ENCODE assay signal across 1 cellular context in the genomic region with DNA sequence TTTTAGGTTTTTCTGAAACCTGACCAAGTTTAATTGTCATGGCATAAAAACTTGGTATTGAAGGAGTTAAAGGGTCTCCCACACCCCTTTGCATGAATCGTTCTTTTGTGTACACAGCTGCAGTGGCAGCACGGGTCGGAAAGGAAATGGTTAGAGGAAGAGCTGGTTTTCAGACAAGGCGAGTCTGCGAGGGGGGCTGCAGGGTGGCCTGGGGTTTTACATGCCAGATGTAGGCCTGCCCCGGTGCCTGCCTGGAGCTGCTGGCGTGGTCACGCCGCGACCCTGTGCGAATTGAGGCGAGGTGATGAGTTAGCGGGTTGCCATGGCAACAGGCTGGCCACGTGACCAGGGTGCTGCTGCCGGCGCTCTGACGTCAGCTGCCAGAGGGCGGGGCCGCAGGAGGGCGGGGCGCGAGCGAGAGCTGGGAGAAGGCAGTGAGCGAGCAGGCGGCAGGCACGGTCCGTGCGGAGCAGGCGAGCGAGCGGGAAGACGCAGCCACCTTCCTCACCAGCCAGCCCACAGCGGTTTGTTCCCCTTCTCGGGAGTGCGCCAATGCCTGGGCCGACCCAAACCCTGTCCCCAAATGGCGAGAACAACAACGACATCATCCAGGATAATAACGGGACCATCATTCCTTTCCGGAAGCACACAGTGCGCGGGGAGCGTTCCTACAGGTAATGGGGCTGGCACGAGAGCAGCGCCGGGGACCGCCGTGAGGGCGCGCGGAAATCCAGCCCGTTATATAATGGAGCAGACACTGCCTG.
TF ChIP-seq lines count a peak whose summit lies in the region.

TSS of gene MAPRE2 (plus strand) at position 426 of the 764 bp plus-strand sequence. CDS start at position 553, 127 bp downstream.

TF ChIP-seq in HepG2, 621 proteins besides CTCF, POLR2A, EP300 and RAD21 (continued from another document and continues in another):
- TF ChIP-seq AHR (CRISPR knock-in tag; IDR thresholded peaks at IDR 0.05) (peak; percentile 54; the same call in 1 of the 2 replicates), NFKB2 (CRISPR knock-in tag; IDR thresholded peaks at IDR 0.05; ENCODE audit: borderline replicate concordance) (peak; percentile 60; the same call in 1 of the 2 replicates), FOXM1 (CRISPR knock-in tag; IDR thresholded peaks at IDR 0.05) (no peak), ZNF468 (CRISPR knock-in tag; IDR thresholded peaks at IDR 0.05) (no peak), ONECUT2 (CRISPR knock-in tag; IDR thresholded peaks at IDR 0.05) (no peak), ZNF280D (CRISPR knock-in tag; IDR thresholded peaks at IDR 0.05) (peak; percentile 91), DNMT1 (CRISPR knock-in tag; IDR thresholded peaks at IDR 0.05) (peak; percentile 96), MLLT10 (CRISPR knock-in tag; IDR thresholded peaks at IDR 0.05) (no peak), ZNF432 (CRISPR knock-in tag; IDR thresholded peaks at IDR 0.05; ENCODE audit: borderline replicate concordance) (no peak), ZNF101 (CRISPR knock-in tag; IDR thresholded peaks at IDR 0.05; ENCODE audit: borderline replicate concordance, low read depth) (no peak), GATAD2A (CRISPR knock-in tag; IDR thresholded peaks at IDR 0.05) (no peak; the same call in 1 of the 2 replicates), ZNF775 (CRISPR knock-in tag; IDR thresholded peaks at IDR 0.05; ENCODE audit: borderline replicate concordance) (no peak; the same call in 1 of the 2 replicates), SRSF1 (optimal IDR thresholded peaks at IDR 0.05; ENCODE audit: low read depth, low read length) (no peak), SMAD3 (CRISPR knock-in tag; IDR thresholded peaks at IDR 0.05) (no peak; the same call in 1 of the 2 replicates), NR2F1 (CRISPR knock-in tag; IDR thresholded peaks at IDR 0.05) (no peak), RFX5 (IDR thresholded peaks at IDR 0.05; ENCODE audit: low read depth, low read length) (peak; percentile 94), ASH2L (IDR thresholded peaks at IDR 0.05; ENCODE audit: insufficient read length, low read depth, low read length) (peak; percentile 90), ZBTB20 (CRISPR knock-in tag; IDR thresholded peaks at IDR 0.05; ENCODE audit: borderline replicate concordance, low read depth) (peak; percentile 76; the same call in 1 of the 2 replicates), ZC3H4 (CRISPR knock-in tag; IDR thresholded peaks at IDR 0.05; ENCODE audit: borderline replicate concordance) (no peak), ZNF883 (CRISPR knock-in tag; IDR thresholded peaks at IDR 0.05; ENCODE audit: not compliant biosample characterization) (peak; percentile 87), MIER2 (CRISPR knock-in tag; IDR thresholded peaks at IDR 0.05) (peak; percentile 23; the same call in 1 of the 2 replicates), TAF15 (IDR thresholded peaks at IDR 0.05; ENCODE audit: low read depth, low read length, poor library complexity, severe bottlenecking) (peak; percentile 41), ZNF33B (CRISPR knock-in tag; IDR thresholded peaks at IDR 0.05) (no peak), TMF1 (CRISPR knock-in tag; IDR thresholded peaks at IDR 0.05; ENCODE audit: low read depth) (peak; percentile 39; the same call in 1 of the 2 replicates), ZNF792 (CRISPR knock-in tag; IDR thresholded peaks at IDR 0.05) (peak; percentile 73), KLF6 (CRISPR knock-in tag; IDR thresholded peaks at IDR 0.05) (no peak), ZNF138 (CRISPR knock-in tag; IDR thresholded peaks at IDR 0.05; ENCODE audit: low read depth) (peak; percentile 62; the same call in 1 of the 2 replicates), STAG1 (CRISPR knock-in tag; IDR thresholded peaks at IDR 0.05) (peak; percentile 11; the same call in 1 of the 2 replicates), ZNF253 (CRISPR knock-in tag; IDR thresholded peaks at IDR 0.05; ENCODE audit: borderline replicate concordance) (no peak), ATF7-NPFF (CRISPR knock-in tag; IDR thresholded peaks at IDR 0.05; ENCODE audit: low read depth) (peak; percentile 76), ZNF33A (CRISPR knock-in tag; IDR thresholded peaks at IDR 0.05; ENCODE audit: borderline replicate concordance) (no peak), ZNF34 (CRISPR knock-in tag; IDR thresholded peaks at IDR 0.05; ENCODE audit: borderline replicate concordance) (no peak), FIP1L1 (IDR thresholded peaks at IDR 0.05; ENCODE audit: borderline replicate concordance, insufficient read depth, low read depth, low read length) (no peak), ZNF251 (CRISPR knock-in tag; IDR thresholded peaks at IDR 0.05) (no peak), ZBTB8A (CRISPR knock-in tag; IDR thresholded peaks at IDR 0.05; ENCODE audit: borderline replicate concordance, low read depth) (no peak), FOXJ3 (CRISPR knock-in tag; IDR thresholded peaks at IDR 0.05; ENCODE audit: borderline replicate concordance) (no peak), HNRNPK (IDR thresholded peaks at IDR 0.05; ENCODE audit: low read depth, low read length, poor library complexity, severe bottlenecking) (no peak), SNAI1 (CRISPR knock-in tag; IDR thresholded peaks at IDR 0.05; ENCODE audit: borderline replicate concordance) (no peak; the same call in 1 of the 2 replicates)
- TF ChIP-seq, protein P1, sequence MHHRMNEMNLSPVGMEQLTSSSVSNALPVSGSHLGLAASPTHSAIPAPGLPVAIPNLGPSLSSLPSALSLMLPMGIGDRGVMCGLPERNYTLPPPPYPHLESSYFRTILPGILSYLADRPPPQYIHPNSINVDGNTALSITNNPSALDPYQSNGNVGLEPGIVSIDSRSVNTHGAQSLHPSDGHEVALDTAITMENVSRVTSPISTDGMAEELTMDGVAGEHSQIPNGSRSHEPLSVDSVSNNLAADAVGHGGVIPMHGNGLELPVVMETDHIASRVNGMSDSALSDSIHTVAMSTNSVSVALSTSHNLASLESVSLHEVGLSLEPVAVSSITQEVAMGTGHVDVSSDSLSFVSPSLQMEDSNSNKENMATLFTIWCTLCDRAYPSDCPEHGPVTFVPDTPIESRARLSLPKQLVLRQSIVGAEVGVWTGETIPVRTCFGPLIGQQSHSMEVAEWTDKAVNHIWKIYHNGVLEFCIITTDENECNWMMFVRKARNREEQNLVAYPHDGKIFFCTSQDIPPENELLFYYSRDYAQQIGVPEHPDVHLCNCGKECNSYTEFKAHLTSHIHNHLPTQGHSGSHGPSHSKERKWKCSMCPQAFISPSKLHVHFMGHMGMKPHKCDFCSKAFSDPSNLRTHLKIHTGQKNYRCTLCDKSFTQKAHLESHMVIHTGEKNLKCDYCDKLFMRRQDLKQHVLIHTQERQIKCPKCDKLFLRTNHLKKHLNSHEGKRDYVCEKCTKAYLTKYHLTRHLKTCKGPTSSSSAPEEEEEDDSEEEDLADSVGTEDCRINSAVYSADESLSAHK (CRISPR knock-in tag; IDR thresholded peaks at IDR 0.05; ENCODE audit: borderline replicate concordance) = no peak
- TF ChIP-seq, protein P2, sequence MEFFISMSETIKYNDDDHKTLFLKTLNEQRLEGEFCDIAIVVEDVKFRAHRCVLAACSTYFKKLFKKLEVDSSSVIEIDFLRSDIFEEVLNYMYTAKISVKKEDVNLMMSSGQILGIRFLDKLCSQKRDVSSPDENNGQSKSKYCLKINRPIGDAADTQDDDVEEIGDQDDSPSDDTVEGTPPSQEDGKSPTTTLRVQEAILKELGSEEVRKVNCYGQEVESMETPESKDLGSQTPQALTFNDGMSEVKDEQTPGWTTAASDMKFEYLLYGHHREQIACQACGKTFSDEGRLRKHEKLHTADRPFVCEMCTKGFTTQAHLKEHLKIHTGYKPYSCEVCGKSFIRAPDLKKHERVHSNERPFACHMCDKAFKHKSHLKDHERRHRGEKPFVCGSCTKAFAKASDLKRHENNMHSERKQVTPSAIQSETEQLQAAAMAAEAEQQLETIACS (CRISPR knock-in tag; IDR thresholded peaks at IDR 0.05) = no peak
- TF ChIP-seq, protein P3, sequence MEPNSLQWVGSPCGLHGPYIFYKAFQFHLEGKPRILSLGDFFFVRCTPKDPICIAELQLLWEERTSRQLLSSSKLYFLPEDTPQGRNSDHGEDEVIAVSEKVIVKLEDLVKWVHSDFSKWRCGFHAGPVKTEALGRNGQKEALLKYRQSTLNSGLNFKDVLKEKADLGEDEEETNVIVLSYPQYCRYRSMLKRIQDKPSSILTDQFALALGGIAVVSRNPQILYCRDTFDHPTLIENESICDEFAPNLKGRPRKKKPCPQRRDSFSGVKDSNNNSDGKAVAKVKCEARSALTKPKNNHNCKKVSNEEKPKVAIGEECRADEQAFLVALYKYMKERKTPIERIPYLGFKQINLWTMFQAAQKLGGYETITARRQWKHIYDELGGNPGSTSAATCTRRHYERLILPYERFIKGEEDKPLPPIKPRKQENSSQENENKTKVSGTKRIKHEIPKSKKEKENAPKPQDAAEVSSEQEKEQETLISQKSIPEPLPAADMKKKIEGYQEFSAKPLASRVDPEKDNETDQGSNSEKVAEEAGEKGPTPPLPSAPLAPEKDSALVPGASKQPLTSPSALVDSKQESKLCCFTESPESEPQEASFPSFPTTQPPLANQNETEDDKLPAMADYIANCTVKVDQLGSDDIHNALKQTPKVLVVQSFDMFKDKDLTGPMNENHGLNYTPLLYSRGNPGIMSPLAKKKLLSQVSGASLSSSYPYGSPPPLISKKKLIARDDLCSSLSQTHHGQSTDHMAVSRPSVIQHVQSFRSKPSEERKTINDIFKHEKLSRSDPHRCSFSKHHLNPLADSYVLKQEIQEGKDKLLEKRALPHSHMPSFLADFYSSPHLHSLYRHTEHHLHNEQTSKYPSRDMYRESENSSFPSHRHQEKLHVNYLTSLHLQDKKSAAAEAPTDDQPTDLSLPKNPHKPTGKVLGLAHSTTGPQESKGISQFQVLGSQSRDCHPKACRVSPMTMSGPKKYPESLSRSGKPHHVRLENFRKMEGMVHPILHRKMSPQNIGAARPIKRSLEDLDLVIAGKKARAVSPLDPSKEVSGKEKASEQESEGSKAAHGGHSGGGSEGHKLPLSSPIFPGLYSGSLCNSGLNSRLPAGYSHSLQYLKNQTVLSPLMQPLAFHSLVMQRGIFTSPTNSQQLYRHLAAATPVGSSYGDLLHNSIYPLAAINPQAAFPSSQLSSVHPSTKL (CRISPR knock-in tag; IDR thresholded peaks at IDR 0.05) = peak; percentile 53; the same call in 1 of the 2 replicates
- TF ChIP-seq, protein P4, sequence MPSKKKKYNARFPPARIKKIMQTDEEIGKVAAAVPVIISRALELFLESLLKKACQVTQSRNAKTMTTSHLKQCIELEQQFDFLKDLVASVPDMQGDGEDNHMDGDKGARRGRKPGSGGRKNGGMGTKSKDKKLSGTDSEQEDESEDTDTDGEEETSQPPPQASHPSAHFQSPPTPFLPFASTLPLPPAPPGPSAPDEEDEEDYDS (CRISPR knock-in tag; IDR thresholded peaks at IDR 0.05) = peak; percentile 67
- TF ChIP-seq, protein P5, sequence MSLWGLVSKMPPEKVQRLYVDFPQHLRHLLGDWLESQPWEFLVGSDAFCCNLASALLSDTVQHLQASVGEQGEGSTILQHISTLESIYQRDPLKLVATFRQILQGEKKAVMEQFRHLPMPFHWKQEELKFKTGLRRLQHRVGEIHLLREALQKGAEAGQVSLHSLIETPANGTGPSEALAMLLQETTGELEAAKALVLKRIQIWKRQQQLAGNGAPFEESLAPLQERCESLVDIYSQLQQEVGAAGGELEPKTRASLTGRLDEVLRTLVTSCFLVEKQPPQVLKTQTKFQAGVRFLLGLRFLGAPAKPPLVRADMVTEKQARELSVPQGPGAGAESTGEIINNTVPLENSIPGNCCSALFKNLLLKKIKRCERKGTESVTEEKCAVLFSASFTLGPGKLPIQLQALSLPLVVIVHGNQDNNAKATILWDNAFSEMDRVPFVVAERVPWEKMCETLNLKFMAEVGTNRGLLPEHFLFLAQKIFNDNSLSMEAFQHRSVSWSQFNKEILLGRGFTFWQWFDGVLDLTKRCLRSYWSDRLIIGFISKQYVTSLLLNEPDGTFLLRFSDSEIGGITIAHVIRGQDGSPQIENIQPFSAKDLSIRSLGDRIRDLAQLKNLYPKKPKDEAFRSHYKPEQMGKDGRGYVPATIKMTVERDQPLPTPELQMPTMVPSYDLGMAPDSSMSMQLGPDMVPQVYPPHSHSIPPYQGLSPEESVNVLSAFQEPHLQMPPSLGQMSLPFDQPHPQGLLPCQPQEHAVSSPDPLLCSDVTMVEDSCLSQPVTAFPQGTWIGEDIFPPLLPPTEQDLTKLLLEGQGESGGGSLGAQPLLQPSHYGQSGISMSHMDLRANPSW (CRISPR knock-in tag; IDR thresholded peaks at IDR 0.05; ENCODE audit: borderline replicate concordance) = no peak; the same call in 1 of the 2 replicates
- TF ChIP-seq, protein P6, sequence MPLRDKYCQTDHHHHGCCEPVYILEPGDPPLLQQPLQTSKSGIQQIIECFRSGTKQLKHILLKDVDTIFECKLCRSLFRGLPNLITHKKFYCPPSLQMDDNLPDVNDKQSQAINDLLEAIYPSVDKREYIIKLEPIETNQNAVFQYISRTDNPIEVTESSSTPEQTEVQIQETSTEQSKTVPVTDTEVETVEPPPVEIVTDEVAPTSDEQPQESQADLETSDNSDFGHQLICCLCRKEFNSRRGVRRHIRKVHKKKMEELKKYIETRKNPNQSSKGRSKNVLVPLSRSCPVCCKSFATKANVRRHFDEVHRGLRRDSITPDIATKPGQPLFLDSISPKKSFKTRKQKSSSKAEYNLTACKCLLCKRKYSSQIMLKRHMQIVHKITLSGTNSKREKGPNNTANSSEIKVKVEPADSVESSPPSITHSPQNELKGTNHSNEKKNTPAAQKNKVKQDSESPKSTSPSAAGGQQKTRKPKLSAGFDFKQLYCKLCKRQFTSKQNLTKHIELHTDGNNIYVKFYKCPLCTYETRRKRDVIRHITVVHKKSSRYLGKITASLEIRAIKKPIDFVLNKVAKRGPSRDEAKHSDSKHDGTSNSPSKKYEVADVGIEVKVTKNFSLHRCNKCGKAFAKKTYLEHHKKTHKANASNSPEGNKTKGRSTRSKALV (CRISPR knock-in tag; IDR thresholded peaks at IDR 0.05) = peak; percentile 86; the same call in 1 of the 2 replicates
